In the genomic region with DNA sequence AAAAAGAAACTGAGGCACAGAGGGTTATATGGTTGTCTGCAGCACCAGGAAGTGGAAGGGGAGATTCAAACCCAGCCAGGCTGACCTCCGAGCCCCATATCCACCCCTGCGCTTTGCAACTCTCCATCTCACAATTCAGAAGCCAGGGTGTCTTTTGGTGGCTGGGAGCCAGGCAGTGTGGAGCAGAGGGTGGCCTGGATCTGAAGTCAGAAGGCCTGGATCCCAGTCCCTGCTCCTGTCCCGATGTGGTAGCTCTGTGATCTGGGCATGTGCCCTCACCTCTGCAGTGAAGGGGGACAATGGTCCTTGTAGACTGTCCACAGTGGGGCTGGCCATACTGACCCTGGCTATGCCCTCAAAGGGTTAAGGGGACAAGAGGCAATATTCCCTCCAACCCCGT, we compare ENCODE assay signal across 26 cellular contexts. TPM values are rescaled to one million over a fixed set of nuclear protein-coding genes. Genes with fewer than 3 reads are reported as not detected.
"Had no signal": no experiment of that assay in that cellular context is flagged by ENCODE, and none has a peak within 500 bp of the region (broad histone marks: within the 10 kb centered on the region; RNA-seq: fewer than 3 reads in every experiment).

No MANE protein-coding gene starts in this region.

- H3K27ac Mint-ChIP-seq: activated naive CD4-positive, alpha-beta T cell treated with anti-CD3 and anti-CD28 coated beads, Interleukin-2, amount 50 U/mL, for 24 hours; effector memory CD8-positive, alpha-beta T cell; immature natural killer cell; mesothelial cell of epicardium; nephron had no signal

- H3K9me3 Mint-ChIP-seq: activated naive CD4-positive, alpha-beta T cell treated with anti-CD3 and anti-CD28 coated beads, Interleukin-2, amount 50 U/mL, for 24 hours; effector memory CD8-positive, alpha-beta T cell; immature natural killer cell; mesothelial cell of epicardium; nephron had no signal

- DNase-seq: activated CD4-positive, alpha-beta T cell treated with anti-CD3 and anti-CD28 coated beads, Interleukin-2, amount 50 U/mL, for 1 hour; activated gamma-delta T cell treated with Interleukin-2 at 50 U/mL for 16 hours; anterior cingulate cortex; colonic mucosa; effector memory CD8-positive, alpha-beta T cell; foreskin melanocyte; immature natural killer cell; kidney glomerular epithelial cell; stimulated activated CD4-positive, alpha-beta T cell treated with anti-CD3 and anti-CD28 coated beads, Interleukin-4, amount 100 ng/mL, for 24 hours; stimulated activated naive CD8-positive, alpha-beta T cell treated with anti-CD3 and anti-CD28 coated beads, Interleukin-15, Interleukin-2, amounts not matched to agents 100 U/mL and 50 U/mL, for 24 hours; substantia nigra; thyroid gland had no signal

- H3K4me1 Mint-ChIP-seq: activated naive CD4-positive, alpha-beta T cell treated with anti-CD3 and anti-CD28 coated beads, Interleukin-2, amount 50 U/mL, for 24 hours; immature natural killer cell; mesothelial cell of epicardium; nephron had no signal

- H3K9me3 ChIP-seq: colonic mucosa, left lung, prostate gland, thyroid gland had no signal

- H3K4me3 Mint-ChIP-seq: activated naive CD4-positive, alpha-beta T cell treated with anti-CD3 and anti-CD28 coated beads, Interleukin-2, amount 50 U/mL, for 24 hours; effector memory CD8-positive, alpha-beta T cell; immature natural killer cell; mesothelial cell of epicardium; nephron had no signal

- ATAC-seq: effector memory CD8-positive, alpha-beta T cell; esophagus mucosa; left lung; stimulated activated naive CD8-positive, alpha-beta T cell treated with anti-CD3 and anti-CD28 coated beads, Interleukin-15, Interleukin-2, amounts not matched to agents 100 U/mL and 50 U/mL, for 24 hours had no signal

- H3K27me3 ChIP-seq: colonic mucosa, thyroid gland had no signal

- H3K27ac ChIP-seq: colonic mucosa, dorsolateral prefrontal cortex, hepatocyte, left lung, prostate gland, thyroid gland had no signal

- H3K27me3 Mint-ChIP-seq: activated naive CD4-positive, alpha-beta T cell treated with anti-CD3 and anti-CD28 coated beads, Interleukin-2, amount 50 U/mL, for 24 hours had no signal

- H3K4me3 ChIP-seq: colonic mucosa, dorsolateral prefrontal cortex, hepatocyte, left lung, lung, prostate gland, thyroid gland had no signal

- H3K36me3 ChIP-seq: colonic mucosa, left lung, prostate gland, thyroid gland had no signal

- H3K36me3 Mint-ChIP-seq: activated naive CD4-positive, alpha-beta T cell treated with anti-CD3 and anti-CD28 coated beads, Interleukin-2, amount 50 U/mL, for 24 hours; immature natural killer cell; mesothelial cell of epicardium had no signal

RNA-seq across cellular contexts. Expression of gene CIB4, which starts 57.0 kb away (rescaled TPM):
- total RNA-seq: activated CD8-positive, alpha-beta memory T cell treated with anti-CD3 and anti-CD28 coated beads for 36 hours; colonic mucosa; endothelial cell of umbilical vein; esophagus mucosa; hepatocyte; left lung; mesothelial cell of epicardium; osteocyte; T-helper 2 cell treated with Interferon-gamma antibody and Interleukin-4, amounts not matched to agents 100 ng/mL and 5 ng/mL, for 36 hours; urinary bladder had no signal
